ENCODE assay signal across 8 cellular contexts in genomic region chr14:54902143-54902520, GRCh38. TPM values are rescaled to one million over a fixed set of nuclear protein-coding genes. Genes with fewer than 3 reads are reported as not detected.
DNase-seq lines count a peak whose midpoint lies in the region; ATAC-seq and TF ChIP-seq lines count a peak whose summit lies in the region.

No MANE protein-coding gene starts in this region.

- no peaks in the 10 kb centered on the region for H3K27me3 Mint-ChIP-seq in dendritic cell treated with granulocyte-macrophage colony-stimulating factor and Interleukin-4, amounts not matched to agents 40 ng/mL and 50 ng/mL, for 4 days

- H3K27me3 ChIP-seq in lung (ENCODE audit: control insufficient read depth, insufficient read depth): no peaks in the 10 kb centered on the region

- peaks cover 17% of the 10 kb centered on the region for H3K4me1 Mint-ChIP-seq in dendritic cell treated with granulocyte-macrophage colony-stimulating factor and Interleukin-4, amounts not matched to agents 40 ng/mL and 50 ng/mL, for 4 days (ENCODE audit: low read depth)

- H3K27ac Mint-ChIP-seq in dendritic cell treated with granulocyte-macrophage colony-stimulating factor and Interleukin-4, amounts not matched to agents 40 ng/mL and 50 ng/mL, for 4 days: peak overlapping the region; percentile 81

- no peaks in the 10 kb centered on the region for H3K9me3 Mint-ChIP-seq in dendritic cell treated with granulocyte-macrophage colony-stimulating factor and Interleukin-4, amounts not matched to agents 40 ng/mL and 50 ng/mL, for 4 days

- ATAC-seq in GM18502 (IDR thresholded peaks at IDR 0.05; ENCODE audit: poor library complexity, unreplicated experiment): peak; percentile 60
- peak; percentile 44 for ATAC-seq in HG02943 (IDR thresholded peaks at IDR 0.05; ENCODE audit: low read depth, unreplicated experiment)
- ATAC-seq in lung (ENCODE audit: insufficient read depth, low FRiP score): peak; percentile 76

- H3K36me3 Mint-ChIP-seq in dendritic cell treated with granulocyte-macrophage colony-stimulating factor and Interleukin-4, amounts not matched to agents 40 ng/mL and 50 ng/mL, for 4 days (ENCODE audit: low read depth): peaks cover 5% of the 10 kb centered on the region

- intact Hi-C loops in dendritic cell treated with granulocyte-macrophage colony-stimulating factor and Interleukin-4, amounts not matched to agents 40 ng/mL and 50 ng/mL, for 4 days (cut with micrococcal nuclease): no loop called here

- H3K4me3 Mint-ChIP-seq in dendritic cell treated with granulocyte-macrophage colony-stimulating factor and Interleukin-4, amounts not matched to agents 40 ng/mL and 50 ng/mL, for 4 days: peak overlapping the region; percentile 82

- no peaks in the 10 kb centered on the region for H3K36me3 ChIP-seq in lung (ENCODE audit: control insufficient read depth in 2 of 2, insufficient read depth in 2 of 2, low read length in 2 of 2)

- TF ChIP-seq CTCF in 22Rv1 (IDR thresholded peaks at IDR 0.05): no peak
- no peak for TF ChIP-seq CTCF in lung (IDR thresholded peaks at IDR 0.05; ENCODE audit: control extremely low read depth, extremely low read depth)

- peak overlapping the region; percentile 90 for H3K4me3 ChIP-seq in lung

- DNase-seq in NCI-H2196 (lab: John Stamatoyannopoulos, UW; ENCODE audit: unreplicated experiment): peak; percentile 54
- DNase-seq in activated CD4-positive, alpha-beta T cell treated with anti-CD3 and anti-CD28 coated beads for 48 hours: peak; percentile 85
- DNase-seq in lung (ENCODE audit: low spot score): peak; percentile 68
- DNase-seq in stimulated activated CD8-positive, alpha-beta memory T cell treated with anti-CD3 and anti-CD28 coated beads, Interleukin-12 subunit alpha, Interleukin-12 subunit beta, amount 100 ng/mL, for 4 hours (ENCODE audit: low read depth): peak; percentile 68

- no peaks in the 10 kb centered on the region for H3K9me3 ChIP-seq in lung (ENCODE audit: control insufficient read depth in 2 of 2, insufficient read depth in 1 of 2, low read length in 1 of 2)

- WGBS in lung, 2 donors: 0% methylated on average over 22 to 37 of the region's 37 CpGs

- peak overlapping the region; percentile 78 for H3K27ac ChIP-seq in 22Rv1
- peak overlapping the region; percentile 36 to 89 for H3K27ac ChIP-seq in lung (ENCODE audit: low read depth in 1 of 2, low read length in 1 of 2)

- H3K4me1 ChIP-seq in lung (ENCODE audit: control insufficient read depth in 2 of 2, insufficient read depth in 2 of 2, low read length in 2 of 2): peaks cover 0 to 2% of the 10 kb centered on the region in 2 donors

RNA-seq across cellular contexts. Expression of gene GCH1, which starts 0.5 kb away (rescaled TPM):
- total RNA-seq in lung: 10 to 100 TPM in 1 of 2 donors, 1 to 10 TPM in 1; 7.2 to 19.2 TPM
- 10 to 100 TPM; 10.3 to 44.9 TPM for polyA plus RNA-seq in lung

Comparison
In these comparisons a context has a peak if more than half of its experiments do, and no peak if none do; other contexts are left out.
1. Peak in every context shown above with its lines: DNase-seq, ATAC-seq, H3K4me3 ChIP-seq and H3K27ac ChIP-seq.